Comparison of ENCODE assay signal across 23 cellular contexts in genomic region chr14:29454026-29454693, GRCh38.
"Had no signal": no experiment of that assay in that cellular context is flagged by ENCODE, and none has a peak within 500 bp of the region (broad histone marks: within the 10 kb centered on the region; RNA-seq: fewer than 3 reads in every experiment).

No MANE protein-coding gene starts in this region.

- ATAC-seq: activated T-cell treated with anti-CD3 and anti-CD28 coated beads, Interleukin-2, amount 50 U/mL, for 4 hours; left ventricle myocardium superior; naive thymus-derived CD8-positive, alpha-beta T cell; right lobe of liver; stimulated activated naive B cell treated with anti-CD40 and anti-IgM and Interleukin-4, amounts not matched to agents 10 μg/mL and 1 μg/mL and 100 μg/mL, for 72 hours had no signal

- H3K9me3 ChIP-seq: right lobe of liver, uterus had no signal

- H3K4me3 Mint-ChIP-seq: activated naive CD8-positive, alpha-beta T cell; activated T-cell treated with anti-CD3 and anti-CD28 coated beads, Interleukin-2, amount 50 U/mL, for 4 hours; central memory CD8-positive, alpha-beta T cell; mesothelial cell of epicardium; naive thymus-derived CD8-positive, alpha-beta T cell; stimulated activated naive B cell treated with anti-CD40 and anti-IgM and Interleukin-4, amounts not matched to agents 10 μg/mL and 1 μg/mL and 100 μg/mL, for 72 hours had no signal

- H3K4me1 Mint-ChIP-seq: central memory CD8-positive, alpha-beta T cell; mesothelial cell of epicardium; naive thymus-derived CD8-positive, alpha-beta T cell; stimulated activated naive B cell treated with anti-CD40 and anti-IgM and Interleukin-4, amounts not matched to agents 10 μg/mL and 1 μg/mL and 100 μg/mL, for 72 hours had no signal

- H3K27me3 ChIP-seq: hepatocyte, right lobe of liver, uterus had no signal

- H3K36me3 ChIP-seq: right lobe of liver, uterus, WERI-Rb-1 had no signal

- H3K27me3 Mint-ChIP-seq: activated naive CD8-positive, alpha-beta T cell; central memory CD8-positive, alpha-beta T cell; naive thymus-derived CD8-positive, alpha-beta T cell; stimulated activated naive B cell treated with anti-CD40 and anti-IgM and Interleukin-4, amounts not matched to agents 10 μg/mL and 1 μg/mL and 100 μg/mL, for 72 hours had no signal

- H3K4me3 ChIP-seq: hepatocyte, right lobe of liver, smooth muscle cell, uterus had no signal

- H3K79me2 ChIP-seq: hepatocyte had no signal

- H3K4me1 ChIP-seq: right lobe of liver, uterus had no signal

- H3K36me3 Mint-ChIP-seq: activated naive CD8-positive, alpha-beta T cell; mesothelial cell of epicardium; naive thymus-derived CD8-positive, alpha-beta T cell; stimulated activated naive B cell treated with anti-CD40 and anti-IgM and Interleukin-4, amounts not matched to agents 10 μg/mL and 1 μg/mL and 100 μg/mL, for 72 hours had no signal

- H3K9me3 Mint-ChIP-seq: mesothelial cell of epicardium had no signal

- H3K4me2 ChIP-seq: hepatocyte, smooth muscle cell had no signal

- H3K27ac ChIP-seq: hepatocyte, right lobe of liver, uterus, WERI-Rb-1 had no signal

- H3K27ac Mint-ChIP-seq: activated naive CD8-positive, alpha-beta T cell; activated T-helper 2 cell treated with anti-CD3 and anti-CD28 coated beads, Interferon-gamma antibody, Interleukin-2, Interleukin-4, amounts not matched to agents 10 μg/mL and 5 μg/mL and 100 μg/mL, durations not matched to agents 14 hours and 24 hours and 36 hours; mesothelial cell of epicardium; naive thymus-derived CD8-positive, alpha-beta T cell; stimulated activated naive B cell treated with anti-CD40 and anti-IgM and Interleukin-4, amounts not matched to agents 10 μg/mL and 1 μg/mL and 100 μg/mL, for 72 hours had no signal

- H2AFZ ChIP-seq: hepatocyte had no signal

- DNase-seq: activated CD4-positive, alpha-beta T cell treated with anti-CD3 and anti-CD28 coated beads for 1 hour; activated CD8-positive, alpha-beta memory T cell treated with anti-CD3 and anti-CD28 coated beads, Interleukin-2, amount 50 U/mL, for 48 hours; activated naive CD4-positive, alpha-beta T cell; activated T-cell treated with anti-CD3 and anti-CD28 coated beads, Interleukin-2, amount 50 U/mL, for 4 hours; effector memory CD4-positive, alpha-beta T cell; glutamatergic neuron; left ventricle myocardium superior; mammary epithelial cell; naive thymus-derived CD8-positive, alpha-beta T cell; nucleus accumbens; right lobe of liver; stimulated activated CD4-positive, alpha-beta T cell treated with anti-CD3 and anti-CD28 coated beads, Interleukin-15, amount 100 ng/mL, for 24 hours; stimulated activated CD8-positive, alpha-beta memory T cell treated with anti-CD3 and anti-CD28 coated beads, Interleukin-4, amount 100 ng/mL, for 48 hours; stimulated activated naive B cell treated with anti-CD40 and anti-IgM and Interleukin-4, amounts not matched to agents 10 μg/mL and 1 μg/mL and 100 μg/mL, for 72 hours; trophoblast cell; uterus; WERI-Rb-1 had no signal
